ENCODE assay signal across 1 cellular context in genomic region chr9:89522979-89523305, GRCh38.
TF ChIP-seq lines count a peak whose summit lies in the region.

No MANE protein-coding gene starts in this region.

TF ChIP-seq in H1, 55 proteins besides CTCF, POLR2A, EP300 and RAD21 (continued from another document):
- no peak for TF ChIP-seq CHD7 (IDR thresholded peaks at IDR 0.05; ENCODE audit: insufficient replicate concordance, low read length)
- no peak for TF ChIP-seq TBP (IDR thresholded peaks at IDR 0.05; ENCODE audit: low read depth, low read length)
- TF ChIP-seq KDM5A (IDR thresholded peaks at IDR 0.05; ENCODE audit: low read length) = no peak
- no peak for TF ChIP-seq RBBP5 (IDR thresholded peaks at IDR 0.05; ENCODE audit: borderline replicate concordance, low read depth, low read length)
- no peak for TF ChIP-seq NRF1 (IDR thresholded peaks at IDR 0.05; ENCODE audit: low read depth, low read length)
- TF ChIP-seq EGR1 (IDR thresholded peaks at IDR 0.05; ENCODE audit: borderline replicate concordance, low read depth, low read length) = no peak
TF ChIP-seq in H1: peak in this region for 0.
